In the genomic region with DNA sequence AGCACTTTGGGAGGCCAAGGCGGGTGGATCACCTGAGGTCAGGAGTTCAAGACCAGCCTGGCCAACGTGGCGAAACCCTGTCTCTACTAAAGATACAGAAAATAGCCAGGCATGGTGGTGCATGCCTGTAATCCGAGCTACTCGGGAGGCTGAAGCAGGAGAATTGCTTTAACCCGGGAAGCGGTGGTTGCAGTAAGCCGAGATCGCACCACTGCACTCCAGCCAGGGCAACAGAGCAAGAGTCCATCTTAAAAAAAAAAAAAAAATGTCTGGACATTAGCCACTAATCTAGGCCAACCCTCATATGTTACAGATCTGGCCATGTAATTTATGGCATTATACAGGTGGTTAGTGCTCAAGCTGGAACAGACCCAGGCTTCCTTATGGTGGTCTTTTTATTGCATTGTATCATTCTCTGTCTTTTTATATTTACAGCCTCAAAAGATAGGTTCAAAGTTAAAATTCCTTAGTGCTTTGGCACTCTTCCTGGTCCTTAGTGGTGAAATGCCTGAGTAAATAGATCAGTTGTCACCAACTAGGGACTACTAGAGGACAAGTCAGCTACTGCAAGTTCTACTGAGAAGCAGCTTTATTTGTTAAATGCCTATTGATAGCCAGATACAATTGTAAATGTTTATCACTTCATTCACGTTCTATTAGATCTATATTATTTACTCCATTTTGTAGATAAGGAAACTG, we compare ENCODE assay signal across 8 cellular contexts. TPM values are rescaled to one million over a fixed set of nuclear protein-coding genes. Genes with fewer than 3 reads are reported as not detected.
A peak's percentile ranks its signal among the peaks of the same experiment; 100 is the strongest.
DNase-seq lines count a peak whose midpoint lies in the region; ATAC-seq and TF ChIP-seq lines count a peak whose summit lies in the region.

No MANE protein-coding gene starts in this region.

- peak; percentile 36 for TF ChIP-seq CTCF in BE2C (IDR thresholded peaks at IDR 0.05; ENCODE audit: low read depth, low read length)
- peak; percentile 31 for TF ChIP-seq CTCF in astrocyte of the spinal cord (IDR thresholded peaks at IDR 0.05; ENCODE audit: low read depth, low read length)

- peaks cover 3% of the 10 kb centered on the region for H3K36me3 ChIP-seq in BE2C

- H3K9me3 ChIP-seq in BE2C: no peaks in the 10 kb centered on the region

- DNase-seq in BE2C (no peak), HT1080 (ENCODE audit: low read depth) (peak; percentile 15), astrocyte of the spinal cord (ENCODE audit: low read depth, low spot score) (peak; percentile 67), left lobe of liver (ENCODE audit: low spot score) (no peak), hippocampal formation (lab: John Stamatoyannopoulos, UW) (no peak)
- no peak for DNase-seq in activated CD8-positive, alpha-beta memory T cell treated with anti-CD3 and anti-CD28 coated beads for 24 hours

- H3K4me3 ChIP-seq in BE2C (ENCODE audit: low read depth, low read length) (no peak overlapping the region), astrocyte of the spinal cord (ENCODE audit: low read depth, low read length) (no peak overlapping the region)

- H3K4me1 ChIP-seq in BE2C: peaks cover 5% of the 10 kb centered on the region; the same call in 1 of the 2 replicates

- in situ Hi-C loops in astrocyte of the spinal cord (cut with HindIII; ENCODE audit: low sequenced_read_pairs): no loop called here

- ATAC-seq in left lobe of liver (peak; percentile 97), GM18867 (IDR thresholded peaks at IDR 0.05; ENCODE audit: unreplicated experiment) (no peak)
- ATAC-seq in activated CD4-positive, CD25-positive, alpha-beta regulatory T cell treated with anti-CD3 and anti-CD28 coated beads, Interleukin-2, amount 50 U/mL, for 24 hours: no peak

- H3K27me3 ChIP-seq in BE2C: no peaks in the 10 kb centered on the region

RNA-seq across cellular contexts. Expression of a gene that starts 16.0 kb away (rescaled TPM):
- 18.0 TPM for polyA plus RNA-seq in BE2C (2012; ENCODE audit: insufficient read depth, insufficient read length, low read depth)
- total RNA-seq in HT1080 (2014; rRNA removed; shearing (Covaris generic)): 2.2 TPM in 2 replicates
- polyA plus RNA-seq in HT1080 (2015; cell fraction: cytosol; rRNA removed): 0.58 and 0.63 TPM in 2 replicates
- polyA plus RNA-seq in HT1080 (2015; cell fraction: nucleus; rRNA removed): 3.7 and 4.3 TPM in 2 replicates
- 0.91 TPM for total RNA-seq in left lobe of liver

RNA-seq across cellular contexts. Expression of a gene that starts 42.7 kb away (rescaled TPM):
- polyA plus RNA-seq in BE2C (2012; ENCODE audit: insufficient read depth, insufficient read length, low read depth): 25.6 TPM
- 43.4 and 50.6 TPM in 2 replicates for total RNA-seq in HT1080 (2014; rRNA removed; shearing (Covaris generic))
- 35.2 and 46.6 TPM in 2 replicates for polyA plus RNA-seq in HT1080 (2015; cell fraction: cytosol; rRNA removed)
- polyA plus RNA-seq in HT1080 (2015; cell fraction: nucleus; rRNA removed): 14.9 and 17.2 TPM in 2 replicates
- total RNA-seq in left lobe of liver: 4.8 TPM

RNA-seq across cellular contexts. Expression of a gene that starts 42.8 kb away (rescaled TPM):
- 23.1 TPM for polyA plus RNA-seq in BE2C (2012; ENCODE audit: insufficient read depth, insufficient read length, low read depth)
- total RNA-seq in HT1080 (2014; rRNA removed; shearing (Covaris generic)): 7.5 and 8.0 TPM in 2 replicates
- 10.5 and 10.6 TPM in 2 replicates for polyA plus RNA-seq in HT1080 (2015; cell fraction: cytosol; rRNA removed)
- 9.3 and 11.8 TPM in 2 replicates for polyA plus RNA-seq in HT1080 (2015; cell fraction: nucleus; rRNA removed)
- total RNA-seq in left lobe of liver: 8.4 TPM

Comparison
In these comparisons a context has a peak if more than half of its experiments do, and no peak if none do; other contexts are left out.
1. DNase-seq: peak in HT1080 (single experiment) and astrocyte of the spinal cord (single experiment); none in BE2C (single experiment), left lobe of liver (single experiment), hippocampal formation (0 of 2) and activated CD8-positive, alpha-beta memory T cell treated with anti-CD3 and anti-CD28 coated beads for 24 hours (single experiment).